In genomic region chr7:78367280-78367773, GRCh38 we compare ENCODE assay signal across 31 cellular contexts.
"Had no signal": no experiment of that assay in that cellular context is flagged by ENCODE, and none has a peak within 500 bp of the region (broad histone marks: within the 10 kb centered on the region; RNA-seq: fewer than 3 reads in every experiment).

No MANE protein-coding gene starts in this region.

- H3K4me2 ChIP-seq: PC-9 had no signal

- H3K4me1 ChIP-seq: SJCRH30 had no signal

- FAIRE-seq: RCC 7860 had no signal

- H3K9me3 ChIP-seq: MG63, SJCRH30 had no signal

- H3K27me3 ChIP-seq: MG63, SJCRH30 had no signal

- H3K4me3 ChIP-seq: MG63, PC-9, SJCRH30, SK-N-MC had no signal

- ATAC-seq: Panc1, Right ventricle myocardium inferior, SK-N-SH treated with all-trans-retinoic acid at 6 μM for 48 hours had no signal

- H3K27ac ChIP-seq: PC-9, RWPE1, SJCRH30, SK-N-MC had no signal

- H2AFZ ChIP-seq: PC-9 had no signal

- DNase-seq: Kasumi-1, MG63, NCI-H1048, NCI-H1105 treated with DMSO at 0.1 percent for 48 hours, NCI-H1417, NCI-H1436, NCI-H146, NCI-H1694, NCI-H187, NCI-H1930, NCI-H2029 treated with DMSO at 0.1 percent for 48 hours, NCI-H2081 treated with DMSO at 0.1 percent for 48 hours, NCI-H2107, NCI-H2171, NCI-H226, NCI-H446 treated with DMSO at 0.1 percent for 48 hours, NCI-H510A, NCI-H524, NCI-H526, NCI-H774, PC-9, SHP77, SIG-M5, SJCRH30, SW 1271 had no signal

- H3K36me3 ChIP-seq: MG63, SJCRH30 had no signal
